9 cellular contexts compared by ENCODE assay signal in the genomic region with DNA sequence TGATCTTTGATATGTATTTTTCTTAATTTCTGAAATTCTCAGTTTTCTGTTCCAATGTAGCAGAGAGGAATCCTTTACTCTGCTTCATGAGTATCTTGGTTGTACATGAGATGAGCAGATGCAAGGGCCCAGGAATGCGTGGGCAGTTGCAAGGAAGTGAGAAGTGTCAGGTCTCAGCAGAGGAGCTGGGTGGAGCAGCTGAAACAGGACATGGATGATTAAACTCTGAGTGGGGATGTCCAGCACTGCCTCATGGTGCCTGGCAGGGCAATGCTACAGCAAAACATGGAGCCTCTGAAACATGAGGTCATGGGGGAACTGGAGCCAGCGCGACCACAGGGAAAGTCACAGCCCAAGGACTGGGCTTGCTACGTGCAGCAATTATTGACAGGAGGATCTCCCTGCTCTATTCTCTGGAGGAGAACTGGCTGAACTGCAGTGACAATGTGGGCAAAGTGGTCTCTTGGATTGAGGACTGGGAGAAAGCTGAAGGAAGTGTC. TPM values are rescaled to one million over a fixed set of nuclear protein-coding genes. Genes with fewer than 3 reads are reported as not detected.
DNase-seq lines count a peak whose midpoint lies in the region; ATAC-seq and TF ChIP-seq lines count a peak whose summit lies in the region.
"Had no signal": no experiment of that assay in that cellular context is flagged by ENCODE, and none has a peak within 500 bp of the region (broad histone marks: within the 10 kb centered on the region; RNA-seq: fewer than 3 reads in every experiment).

No MANE protein-coding gene starts in this region.

- H3K27ac ChIP-seq in lower lobe of right lung, result no peak overlapping the region
- H3K27ac ChIP-seq: HL-60 had no signal

- H3K4me1 ChIP-seq in lower lobe of right lung, result peaks cover 4% of the 10 kb centered on the region

- no peaks in the 10 kb centered on the region for H3K36me3 Mint-ChIP-seq in activated T-helper 1 cell treated with anti-CD3 and anti-CD28 coated beads, Interleukin-12 subunit alpha, Interleukin-12 subunit beta, Interleukin-2, Interleukin-4 antibody, amounts not matched to agents 30 ng/mL and 10 ng/mL and 1 ng/mL, durations not matched to agents 14 hours and 24 hours and 36 hours (ENCODE audit: low read depth)

- H3K9me3 Mint-ChIP-seq in activated T-helper 1 cell treated with anti-CD3 and anti-CD28 coated beads, Interleukin-12 subunit alpha, Interleukin-12 subunit beta, Interleukin-2, Interleukin-4 antibody, amounts not matched to agents 30 ng/mL and 10 ng/mL and 1 ng/mL, durations not matched to agents 14 hours and 24 hours and 36 hours, result no peaks in the 10 kb centered on the region

- TF ChIP-seq CTCF in lower lobe of right lung (IDR thresholded peaks at IDR 0.05), result no peak

- peak overlapping the region; percentile 47 for H3K27ac Mint-ChIP-seq in activated T-helper 1 cell treated with anti-CD3 and anti-CD28 coated beads, Interleukin-12 subunit alpha, Interleukin-12 subunit beta, Interleukin-2, Interleukin-4 antibody, amounts not matched to agents 30 ng/mL and 10 ng/mL and 1 ng/mL, durations not matched to agents 14 hours and 24 hours and 36 hours

- H3K27me3 Mint-ChIP-seq in activated T-helper 1 cell treated with anti-CD3 and anti-CD28 coated beads, Interleukin-12 subunit alpha, Interleukin-12 subunit beta, Interleukin-2, Interleukin-4 antibody, amounts not matched to agents 30 ng/mL and 10 ng/mL and 1 ng/mL, durations not matched to agents 14 hours and 24 hours and 36 hours (ENCODE audit: insufficient read depth), result peaks cover 5% of the 10 kb centered on the region

- H3K4me1 Mint-ChIP-seq in activated T-helper 1 cell treated with anti-CD3 and anti-CD28 coated beads, Interleukin-12 subunit alpha, Interleukin-12 subunit beta, Interleukin-2, Interleukin-4 antibody, amounts not matched to agents 30 ng/mL and 10 ng/mL and 1 ng/mL, durations not matched to agents 14 hours and 24 hours and 36 hours (ENCODE audit: low read depth), result peaks cover 26% of the 10 kb centered on the region

- intact Hi-C loops in activated T-helper 1 cell treated with anti-CD3 and anti-CD28 coated beads, Interleukin-12 subunit alpha, Interleukin-12 subunit beta, Interleukin-2, Interleukin-4 antibody, amounts not matched to agents 30 ng/mL and 10 ng/mL and 1 ng/mL, durations not matched to agents 14 hours and 24 hours and 36 hours (cut with micrococcal nuclease), result loop anchor here (1.0 kb wide), 2 partner anchors 33 to 171 kb away; no protein-coding TSS in a partner anchor
- intact Hi-C loops in lower lobe of right lung (cut with DNase I), result no loop called here

- no peaks in the 10 kb centered on the region for H3K9me3 ChIP-seq in lower lobe of right lung

- no peak overlapping the region for H3K4me3 Mint-ChIP-seq in activated T-helper 1 cell treated with anti-CD3 and anti-CD28 coated beads, Interleukin-12 subunit alpha, Interleukin-12 subunit beta, Interleukin-2, Interleukin-4 antibody, amounts not matched to agents 30 ng/mL and 10 ng/mL and 1 ng/mL, durations not matched to agents 14 hours and 24 hours and 36 hours

- H3K27me3 ChIP-seq in lower lobe of right lung (ENCODE audit: low read depth), result no peaks in the 10 kb centered on the region

- peak; percentile 87 for DNase-seq in CD1c-positive myeloid dendritic cell (ENCODE audit: extremely low spot score)
- no peak for DNase-seq in activated T-helper 1 cell treated with anti-CD3 and anti-CD28 coated beads, Interleukin-12 subunit alpha, Interleukin-12 subunit beta, Interleukin-2, Interleukin-4 antibody, amounts not matched to agents 30 ng/mL and 10 ng/mL and 1 ng/mL, durations not matched to agents 14 hours and 24 hours and 36 hours (ENCODE audit: low spot score)
- DNase-seq in lower lobe of right lung, result no peak
- no peak for DNase-seq in DMS114 treated with DMSO at 0.1 percent for 48 hours (lab: John Stamatoyannopoulos, UW; ENCODE audit: unreplicated experiment)
- no peak for DNase-seq in T-helper 9 cell
- DNase-seq in NOMO-1 (lab: John Stamatoyannopoulos, UW; ENCODE audit: unreplicated experiment in 2 of 2), result no peak

- no peaks in the 10 kb centered on the region for H3K36me3 ChIP-seq in lower lobe of right lung

- ATAC-seq in GM19351 (IDR thresholded peaks at IDR 0.05; ENCODE audit: unreplicated experiment) (peak; percentile 98), HG03354 (IDR thresholded peaks at IDR 0.05; ENCODE audit: poor library complexity, severe bottlenecking, unreplicated experiment) (peak; percentile 89), lower lobe of right lung (peak; percentile 27 to 40)

- H3K4me3 ChIP-seq in lower lobe of right lung, result no peak overlapping the region

RNA-seq across cellular contexts. Expression of a gene that starts 48.4 kb away (rescaled TPM):
- 1.8 and 1.9 TPM in 2 replicates for total RNA-seq in activated T-helper 1 cell treated with anti-CD3 and anti-CD28 coated beads, Interleukin-12 subunit alpha, Interleukin-12 subunit beta, Interleukin-2, Interleukin-4 antibody, amounts not matched to agents 30 ng/mL and 10 ng/mL and 1 ng/mL, durations not matched to agents 14 hours and 24 hours and 36 hours
- total RNA-seq in lower lobe of right lung, result 3.2 TPM

Comparison
In these comparisons a context has a peak if more than half of its experiments do, and no peak if none do; other contexts are left out.
1. ATAC-seq: peak in every context shown above with its lines; median percentile 98 in GM19351; 89 in HG03354; 34 in lower lobe of right lung.